Comparison of ENCODE assay signal across 8 cellular contexts in genomic region chr5:151080620-151081425, GRCh38. TPM values are rescaled to one million over a fixed set of nuclear protein-coding genes. Genes with fewer than 3 reads are reported as not detected.
A peak's percentile ranks its signal among the peaks of the same experiment; 100 is the strongest.
DNase-seq lines count a peak whose midpoint lies in the region; ATAC-seq and TF ChIP-seq lines count a peak whose summit lies in the region.

A gene with protein sequence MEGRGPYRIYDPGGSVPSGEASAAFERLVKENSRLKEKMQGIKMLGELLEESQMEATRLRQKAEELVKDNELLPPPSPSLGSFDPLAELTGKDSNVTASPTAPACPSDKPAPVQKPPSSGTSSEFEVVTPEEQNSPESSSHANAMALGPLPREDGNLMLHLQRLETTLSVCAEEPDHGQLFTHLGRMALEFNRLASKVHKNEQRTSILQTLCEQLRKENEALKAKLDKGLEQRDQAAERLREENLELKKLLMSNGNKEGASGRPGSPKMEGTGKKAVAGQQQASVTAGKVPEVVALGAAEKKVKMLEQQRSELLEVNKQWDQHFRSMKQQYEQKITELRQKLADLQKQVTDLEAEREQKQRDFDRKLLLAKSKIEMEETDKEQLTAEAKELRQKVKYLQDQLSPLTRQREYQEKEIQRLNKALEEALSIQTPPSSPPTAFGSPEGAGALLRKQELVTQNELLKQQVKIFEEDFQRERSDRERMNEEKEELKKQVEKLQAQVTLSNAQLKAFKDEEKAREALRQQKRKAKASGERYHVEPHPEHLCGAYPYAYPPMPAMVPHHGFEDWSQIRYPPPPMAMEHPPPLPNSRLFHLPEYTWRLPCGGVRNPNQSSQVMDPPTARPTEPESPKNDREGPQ (minus strand): TSS chr5:151081034. CDS start chr5:151065095, 15,939 bp downstream.

- no peak for TF ChIP-seq CTCF in BJ (IDR thresholded peaks at IDR 0.05; ENCODE audit: insufficient read depth, low read depth, low read length)

- ATAC-seq in HG03354 (IDR thresholded peaks at IDR 0.05; ENCODE audit: poor library complexity, severe bottlenecking, unreplicated experiment) (peak; percentile 81), left lobe of liver (peak; percentile 86)

- peak within 1 kb of the TSS; percentile 88 for H3K27ac Mint-ChIP-seq in activated CD4-positive, alpha-beta T cell treated with anti-CD3 and anti-CD28 coated beads, Interleukin-2, amount 10 ng/mL, durations not matched to agents 7 days and 5 days

- no peaks in the 10 kb centered on the region for H3K27me3 ChIP-seq in BJ (ENCODE audit: control insufficient read depth, insufficient read depth, low read length)

- H3K27me3 Mint-ChIP-seq in activated CD4-positive, alpha-beta T cell treated with anti-CD3 and anti-CD28 coated beads, Interleukin-2, amount 10 ng/mL, durations not matched to agents 7 days and 5 days, result no peaks in the 10 kb centered on the region

- peak; percentile 68 for TF ChIP-seq POLR2A in GM19099 (IDR thresholded peaks at IDR 0.05; ENCODE audit: extremely low read depth, insufficient read length, low read depth)

- H3K4me1 Mint-ChIP-seq in activated CD4-positive, alpha-beta T cell treated with anti-CD3 and anti-CD28 coated beads, Interleukin-2, amount 10 ng/mL, durations not matched to agents 7 days and 5 days, result peaks cover 82% of the 10 kb centered on the region

- CTCF ChIA-PET in BJ (lab: Yijun Ruan, JAX), result interaction anchor here (0.7 to 3.4 kb wide), 13 partner anchors 10 to 85 kb away, joined by 3 to 14 read pairs (median 4); no protein-coding TSS in a partner anchor
- CTCF ChIA-PET in activated CD4-positive, alpha-beta T cell treated with anti-CD3 and anti-CD28 coated beads, Interleukin-2, amount 10 ng/mL, durations not matched to agents 7 days and 5 days (lab: Charles Lee), result interaction anchor here (0.6 to 2.6 kb wide), 8 partner anchors 8 to 84 kb away, joined by 3 to 13 read pairs (median 5); no protein-coding TSS in a partner anchor

- POLR2A ChIA-PET in BJ (lab: Charles Lee), result interaction anchor here (1.4 kb wide), 1 partner anchor 13 kb away, joined by 6 read pairs; no protein-coding TSS in a partner anchor
- POLR2A ChIA-PET in activated CD4-positive, alpha-beta T cell treated with anti-CD3 and anti-CD28 coated beads, Interleukin-2, amount 10 ng/mL, durations not matched to agents 7 days and 5 days (lab: Charles Lee), result interaction anchor here (0.7 kb wide), 1 partner anchor 1121 kb away, joined by 4 read pairs; no protein-coding TSS in a partner anchor

- peak within 1 kb of the TSS; percentile 92 for H3K4me3 ChIP-seq in BJ (ENCODE audit: low read depth, low read length)

- DNase-seq in BJ (ENCODE audit: low read depth) (no peak), NCI-H524 treated with DMSO at 0.1 percent for 48 hours (lab: John Stamatoyannopoulos, UW) (peak; percentile 48), cortex of kidney (lab: John Stamatoyannopoulos, UW) (peak; percentile 52), left lobe of liver (ENCODE audit: low spot score) (peak; percentile 98)
- peak; percentile 92 for DNase-seq in activated CD4-positive, alpha-beta T cell treated with anti-CD3 and anti-CD28 coated beads, Interleukin-2, amount 10 ng/mL, durations not matched to agents 7 days and 5 days
- peak; percentile 85 for DNase-seq in stimulated activated CD4-positive, alpha-beta T cell treated with anti-CD3 and anti-CD28 coated beads, Interleukin-2, amount 100 ng/mL, for 4 hours (ENCODE audit: low read depth)

- peaks cover 6% of the 10 kb centered on the region for H3K36me3 ChIP-seq in BJ (ENCODE audit: control insufficient read depth, insufficient read depth, low read length)

- H3K36me3 Mint-ChIP-seq in activated CD4-positive, alpha-beta T cell treated with anti-CD3 and anti-CD28 coated beads, Interleukin-2, amount 10 ng/mL, durations not matched to agents 7 days and 5 days (ENCODE audit: low read depth), result peaks cover 35% of the 10 kb centered on the region

- peak within 1 kb of the TSS; percentile 83 for H3K4me3 Mint-ChIP-seq in activated CD4-positive, alpha-beta T cell treated with anti-CD3 and anti-CD28 coated beads, Interleukin-2, amount 10 ng/mL, durations not matched to agents 7 days and 5 days

- H3K9me3 Mint-ChIP-seq in activated CD4-positive, alpha-beta T cell treated with anti-CD3 and anti-CD28 coated beads, Interleukin-2, amount 10 ng/mL, durations not matched to agents 7 days and 5 days, result no peaks in the 10 kb centered on the region

RNA-seq across cellular contexts. Expression of the gene that starts here (rescaled TPM):
- polyA plus RNA-seq in BJ (2011; rRNA removed), result 54.5 and 80.8 TPM in 2 replicates
- 60.9 and 76.3 TPM in 2 replicates for polyA minus RNA-seq in BJ (2011; rRNA and poly(A)+ RNA removed)
- total RNA-seq in activated CD4-positive, alpha-beta T cell treated with anti-CD3 and anti-CD28 coated beads, Interleukin-2, amount 10 ng/mL, durations not matched to agents 7 days and 5 days, result 100 to 1,000 TPM; 127 TPM
- total RNA-seq in left lobe of liver, result 74.5 TPM
